Comparison of ENCODE assay signal across 9 cellular contexts in genomic region chrX:42119076-42119475, GRCh38.
A peak's percentile ranks its signal among the peaks of the same experiment; 100 is the strongest.
DNase-seq lines count a peak whose midpoint lies in the region; ATAC-seq, FAIRE-seq and TF ChIP-seq lines count a peak whose summit lies in the region.
"Had no signal": no experiment of that assay in that cellular context is flagged by ENCODE, and none has a peak within 500 bp of the region (broad histone marks: within the 10 kb centered on the region; RNA-seq: fewer than 3 reads in every experiment).

No MANE protein-coding gene starts in this region.

- no peak for FAIRE-seq in GM12891 (lab: Jason Lieb, UNC)

- no peaks in the 10 kb centered on the region for H3K9me3 ChIP-seq in fibroblast of lung (ENCODE audit: control insufficient read depth, insufficient read depth, low read depth, low read length)
- no peaks in the 10 kb centered on the region for H3K9me3 ChIP-seq in sigmoid colon
- H3K9me3 ChIP-seq: upper lobe of right lung had no signal

- TF ChIP-seq EP300 in sigmoid colon (IDR thresholded peaks at IDR 0.05): no peak

- H3K4me1 Mint-ChIP-seq in activated T-cell treated with anti-CD3 and anti-CD28 coated beads, Interleukin-2, amount 50 U/mL, for 4 hours (ENCODE audit: low read depth): no peaks in the 10 kb centered on the region

- TF ChIP-seq POLR2A in GM12891 (IDR thresholded peaks at IDR 0.05; ENCODE audit: low read depth, low read length): no peak
- no peak for TF ChIP-seq POLR2A in sigmoid colon (IDR thresholded peaks at IDR 0.05)

- H3K27me3 ChIP-seq in fibroblast of lung (ENCODE audit: control insufficient read depth, insufficient read depth, low read length) (no peaks in the 10 kb centered on the region), sigmoid colon (no peaks in the 10 kb centered on the region)
- H3K27me3 ChIP-seq: upper lobe of right lung had no signal

- H2AFZ ChIP-seq in fibroblast of lung (ENCODE audit: low read length): no peak overlapping the region

- no peaks in the 10 kb centered on the region for H3K9me3 Mint-ChIP-seq in activated T-cell treated with anti-CD3 and anti-CD28 coated beads, Interleukin-2, amount 50 U/mL, for 4 hours

- ATAC-seq in activated T-cell treated with anti-CD3 and anti-CD28 coated beads, Interleukin-2, amount 50 U/mL, for 4 hours: no peak
- ATAC-seq: upper lobe of right lung had no signal

- no peaks in the 10 kb centered on the region for H4K20me1 ChIP-seq in fibroblast of lung (ENCODE audit: control insufficient read depth, extremely low read depth, insufficient read depth, low read length)

- intact Hi-C loops in sigmoid colon (cut with DNase I): no loop called here

- H3K27ac ChIP-seq in fibroblast of lung (ENCODE audit: insufficient read depth, low read length): no peak overlapping the region
- no peak overlapping the region for H3K27ac ChIP-seq in sigmoid colon
- H3K27ac ChIP-seq: upper lobe of right lung had no signal

- H3K4me2 ChIP-seq in fibroblast of lung (ENCODE audit: extremely low read depth, insufficient read depth, low read length): no peak overlapping the region

- whole genome bisulfite sequencing in sigmoid colon, 2 donors: 62 to 100% methylated on average over 1 of the region's 1 CpG

- TF ChIP-seq CTCF in AG10803 (conservative IDR thresholded peaks at IDR 0.05; ENCODE audit: low read length) (no peak), fibroblast of lung (conservative IDR thresholded peaks at IDR 0.05 in 1 of 2, IDR thresholded peaks at IDR 0.05 in 1 of 2; ENCODE audit: low read depth in 1 of 2, low read length in 2 of 2) (no peak), sigmoid colon (IDR thresholded peaks at IDR 0.05) (no peak)

- H3K4me3 Mint-ChIP-seq in activated T-cell treated with anti-CD3 and anti-CD28 coated beads, Interleukin-2, amount 50 U/mL, for 4 hours: no peak overlapping the region

- H3K9ac ChIP-seq in fibroblast of lung (ENCODE audit: insufficient read depth, low read length): no peak overlapping the region

- H3K79me2 ChIP-seq in fibroblast of lung (ENCODE audit: control insufficient read depth, insufficient read depth, low read length): no peaks in the 10 kb centered on the region

- H3K27me3 Mint-ChIP-seq in activated T-cell treated with anti-CD3 and anti-CD28 coated beads, Interleukin-2, amount 50 U/mL, for 4 hours (ENCODE audit: low read depth): no peaks in the 10 kb centered on the region

- DNase-seq in AG10803 (ENCODE audit: low read depth) (peak; percentile 63), LHCN-M2 (ENCODE audit: low read depth) (peak; percentile 86), NCI-H748 treated with DMSO at 0.1 percent for 48 hours (lab: John Stamatoyannopoulos, UW) (peak; percentile 45), fibroblast of lung (ENCODE audit: low read depth in 2 of 2) (peak; percentile 48 to 71), GM12891 (ENCODE audit: insufficient read length, low spot score) (no peak), sigmoid colon (no peak), NOMO-1 treated with dmso at 0.1 percent for 144 hours (lab: John Stamatoyannopoulos, UW; ENCODE audit: unreplicated experiment) (no peak)
- no peak for DNase-seq in activated T-cell treated with anti-CD3 and anti-CD28 coated beads, Interleukin-2, amount 50 U/mL, for 4 hours
- DNase-seq: upper lobe of right lung had no signal

- H3K36me3 ChIP-seq in fibroblast of lung (ENCODE audit: control insufficient read depth, insufficient read depth, low read length): no peaks in the 10 kb centered on the region
- H3K36me3 ChIP-seq in sigmoid colon: no peaks in the 10 kb centered on the region
- H3K36me3 ChIP-seq: upper lobe of right lung had no signal

- no peak overlapping the region for H3K4me3 ChIP-seq in AG10803 (ENCODE audit: low read length)
- no peak overlapping the region for H3K4me3 ChIP-seq in fibroblast of lung (replicated peaks in 1 of 4; ENCODE audit: control extremely low read depth in 1 of 4, insufficient read depth in 1 of 4, low read depth in 3 of 4, low read length in 4 of 4)
- H3K4me3 ChIP-seq in sigmoid colon: no peak overlapping the region
- H3K4me3 ChIP-seq: upper lobe of right lung had no signal

- H3K36me3 Mint-ChIP-seq in activated T-cell treated with anti-CD3 and anti-CD28 coated beads, Interleukin-2, amount 50 U/mL, for 4 hours (ENCODE audit: insufficient read depth): no peaks in the 10 kb centered on the region

- H3K4me1 ChIP-seq in fibroblast of lung (ENCODE audit: control insufficient read depth, extremely low read depth, insufficient read depth, low read length): no peaks in the 10 kb centered on the region
- H3K4me1 ChIP-seq in sigmoid colon: no peaks in the 10 kb centered on the region
- H3K4me1 ChIP-seq: upper lobe of right lung had no signal

TF ChIP-seq in GM12891, 5 proteins besides CTCF, POLR2A, EP300 and RAD21:
- TF ChIP-seq TAF1 (IDR thresholded peaks at IDR 0.05; ENCODE audit: low read depth, low read length): no peak
- TF ChIP-seq POU2F2 (IDR thresholded peaks at IDR 0.05; ENCODE audit: low read depth, low read length): no peak
- TF ChIP-seq PAX5 (IDR thresholded peaks at IDR 0.05; ENCODE audit: insufficient read depth, low read length, severe bottlenecking): no peak
- TF ChIP-seq SPI1 (IDR thresholded peaks at IDR 0.05; ENCODE audit: low read depth, low read length): no peak
- TF ChIP-seq POLR2AphosphoS5 (IDR thresholded peaks at IDR 0.05; ENCODE audit: low read depth, low read length): no peak
TF ChIP-seq in GM12891: peak in this region for 0.

Comparison
In these comparisons a context has a peak if more than half of its experiments do, and no peak if none do; other contexts are left out.
1. DNase-seq: peak in AG10803 (single experiment), LHCN-M2 (single experiment), NCI-H748 treated with DMSO at 0.1 percent for 48 hours (single experiment) and fibroblast of lung (2 of 2); none in GM12891 (single experiment), sigmoid colon (single experiment), NOMO-1 treated with dmso at 0.1 percent for 144 hours (single experiment) and activated T-cell treated with anti-CD3 and anti-CD28 coated beads, Interleukin-2, amount 50 U/mL, for 4 hours (single experiment).